In genomic region chr12:132252981-132253380, GRCh38 we compare ENCODE assay signal across 4 cellular contexts.
DNase-seq lines count a peak whose midpoint lies in the region; ATAC-seq and TF ChIP-seq lines count a peak whose summit lies in the region.
"Not testable (repeated sequence)": the region's sequence is repeated elsewhere in the genome, so short reads cannot be mapped to it uniquely, and the experiment has no call there.

No MANE protein-coding gene starts in this region.

- POLR2A ChIA-PET in WTC11 (lab: Charles Lee): not testable (repeated sequence)

- not testable (repeated sequence) for H3K36me3 ChIP-seq in thyroid gland

- H3K4me3 Mint-ChIP-seq in WTC11: not testable (repeated sequence)

- not testable (repeated sequence) for TF ChIP-seq POLR2A in thyroid gland (IDR thresholded peaks at IDR 0.05)

- 19 to 36% methylated on average over 3 to 5 of the region's 5 CpGs for WGBS in thyroid gland, 2 donors

- intact Hi-C loops in left cardiac atrium (cut with DNase I): not testable (repeated sequence)
- intact Hi-C loops in thyroid gland (cut with DNase I): loop anchor here (10.0 kb wide), 1 partner anchor 88 kb away; no protein-coding TSS in a partner anchor

- H3K4me3 ChIP-seq in thyroid gland (replicated peaks in 1 of 3): not testable (repeated sequence)

- H3K27me3 Mint-ChIP-seq in WTC11 (ENCODE audit: low read depth): peaks cover 14% of the 10 kb centered on the region

- not testable (repeated sequence) for TF ChIP-seq CTCF in VCaP (conservative IDR thresholded peaks at IDR 0.05); WTC11 (IDR thresholded peaks at IDR 0.05); thyroid gland (IDR thresholded peaks at IDR 0.05)

- H3K9me3 ChIP-seq in thyroid gland: not testable (repeated sequence)

- H3K36me3 Mint-ChIP-seq in WTC11: not testable (repeated sequence)

- H3K4me1 ChIP-seq in thyroid gland: not testable (repeated sequence)

- H3K27ac ChIP-seq in VCaP: peak overlapping the region; percentile 44
- H3K27ac ChIP-seq in thyroid gland: not testable (repeated sequence)

- H3K4me1 Mint-ChIP-seq in WTC11: peaks cover 26% of the 10 kb centered on the region

- DNase-seq in WTC11 (ENCODE audit: low spot score): not testable (repeated sequence)
- DNase-seq in left cardiac atrium: peak; percentile 3
- peak; percentile 64 to 68 for DNase-seq in thyroid gland

- H3K27ac Mint-ChIP-seq in WTC11: not testable (repeated sequence)

- ATAC-seq in WTC11, left cardiac atrium: not testable (repeated sequence)

- not testable (repeated sequence) for H3K27me3 ChIP-seq in thyroid gland

- H3K9me3 Mint-ChIP-seq in WTC11: not testable (repeated sequence)

- CTCF ChIA-PET in WTC11 (lab: Charles Lee): not testable (repeated sequence)

TF ChIP-seq in WTC11, 78 proteins besides CTCF, POLR2A, EP300 and RAD21:
- 0 out of 2 replicates have a peak, but pooled peaks have one; percentile 23 for TF ChIP-seq USF2 (CRISPR knock-in tag; IDR thresholded peaks at IDR 0.05)
